ENCODE assay signal across 27 cellular contexts in the genomic region with DNA sequence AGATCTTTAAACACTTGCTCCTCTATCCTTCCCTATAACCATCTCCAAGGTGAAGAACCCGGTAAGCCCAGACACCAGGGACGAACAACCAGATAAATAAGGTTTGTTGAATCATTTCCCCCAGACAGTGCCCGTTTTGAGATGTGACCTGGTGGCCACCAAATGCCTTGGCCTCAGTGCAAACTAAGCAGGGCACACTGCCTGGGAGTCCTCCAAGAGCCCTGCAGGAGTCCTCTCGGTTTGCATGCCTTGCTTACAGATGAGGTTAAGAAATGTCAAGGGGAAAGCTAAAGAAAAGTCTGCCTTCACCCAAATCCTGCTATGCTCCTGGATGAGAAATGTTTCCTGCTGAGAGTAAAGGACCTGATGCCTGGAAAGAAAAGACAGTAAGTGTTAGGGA. TPM values are rescaled to one million over a fixed set of nuclear protein-coding genes. Genes with fewer than 3 reads are reported as not detected.
"Had no signal": no experiment of that assay in that cellular context is flagged by ENCODE, and none has a peak within 500 bp of the region (broad histone marks: within the 10 kb centered on the region; RNA-seq: fewer than 3 reads in every experiment).

No MANE protein-coding gene starts in this region.

- H3K36me3 ChIP-seq: heart left ventricle, left lung, neural progenitor cell, prostate gland, sigmoid colon, thoracic aorta, upper lobe of left lung had no signal

- H3K9ac ChIP-seq: neural progenitor cell, parathyroid adenoma had no signal

- H3K27me3 ChIP-seq: heart left ventricle, hepatocyte, left lung, neural progenitor cell, sigmoid colon, tibial nerve, upper lobe of left lung had no signal

- H3K27ac Mint-ChIP-seq: effector memory CD8-positive, alpha-beta T cell; naive thymus-derived CD4-positive, alpha-beta T cell; nephron; neural progenitor cell; stimulated activated memory B cell treated with anti-CD40 and anti-IgM and Interleukin-4, amounts not matched to agents 10 μg/mL and 1 μg/mL and 100 μg/mL, for 72 hours had no signal

- H3K4me3 ChIP-seq: heart left ventricle, hepatocyte, left lung, neural progenitor cell, prostate gland, sigmoid colon, thoracic aorta, tibial nerve, upper lobe of left lung had no signal

- H3K27ac ChIP-seq: heart left ventricle, hepatocyte, left lung, neural progenitor cell, parathyroid adenoma, prostate gland, sigmoid colon, thoracic aorta, tibial nerve, upper lobe of left lung had no signal

- H3K36me3 Mint-ChIP-seq: naive thymus-derived CD4-positive, alpha-beta T cell; neural progenitor cell; stimulated activated memory B cell treated with anti-CD40 and anti-IgM and Interleukin-4, amounts not matched to agents 10 μg/mL and 1 μg/mL and 100 μg/mL, for 72 hours had no signal

- H3K9me3 ChIP-seq: heart left ventricle, left lung, prostate gland, sigmoid colon, thoracic aorta, tibial nerve, upper lobe of left lung had no signal

- H3K4me1 ChIP-seq: heart left ventricle, left lung, prostate gland, sigmoid colon, tibial nerve, upper lobe of left lung had no signal

- H3K4me1 Mint-ChIP-seq: naive thymus-derived CD4-positive, alpha-beta T cell had no signal

- H3K27me3 Mint-ChIP-seq: effector memory CD8-positive, alpha-beta T cell; naive thymus-derived CD4-positive, alpha-beta T cell had no signal

- H3K4me3 Mint-ChIP-seq: effector memory CD8-positive, alpha-beta T cell; naive thymus-derived CD4-positive, alpha-beta T cell; nephron; neural progenitor cell; stimulated activated memory B cell treated with anti-CD40 and anti-IgM and Interleukin-4, amounts not matched to agents 10 μg/mL and 1 μg/mL and 100 μg/mL, for 72 hours had no signal

- H3K9me3 Mint-ChIP-seq: effector memory CD8-positive, alpha-beta T cell; naive thymus-derived CD4-positive, alpha-beta T cell; nephron; stimulated activated memory B cell treated with anti-CD40 and anti-IgM and Interleukin-4, amounts not matched to agents 10 μg/mL and 1 μg/mL and 100 μg/mL, for 72 hours had no signal

- DNase-seq: cortex of kidney; effector memory CD8-positive, alpha-beta T cell; heart left ventricle; left cardiac atrium; left lung; mesendoderm; midbrain; naive thymus-derived CD4-positive, alpha-beta T cell; right cardiac atrium; stimulated activated CD4-positive, alpha-beta T cell treated with anti-CD3 and anti-CD28 coated beads, Interleukin-4, amount 100 ng/mL, for 4 hours; stimulated activated naive CD8-positive, alpha-beta T cell treated with anti-CD3 and anti-CD28 coated beads, Interleukin-15, Interleukin-2, amounts not matched to agents 100 U/mL and 50 U/mL, for 24 hours; upper lobe of left lung had no signal

RNA-seq across cellular contexts. Expression of gene SLIT1, which starts 31.6 kb away (rescaled TPM):
- total RNA-seq: dermis microvascular lymphatic vessel endothelial cell, fibroblast of villous mesenchyme, glomerular endothelial cell, lower leg skin, lung microvascular endothelial cell, osteoblast had no signal
- polyA plus RNA-seq: naive thymus-derived CD4-positive, alpha-beta T cell had no signal
